Comparison of ENCODE assay signal across 1 cellular context in the genomic region with DNA sequence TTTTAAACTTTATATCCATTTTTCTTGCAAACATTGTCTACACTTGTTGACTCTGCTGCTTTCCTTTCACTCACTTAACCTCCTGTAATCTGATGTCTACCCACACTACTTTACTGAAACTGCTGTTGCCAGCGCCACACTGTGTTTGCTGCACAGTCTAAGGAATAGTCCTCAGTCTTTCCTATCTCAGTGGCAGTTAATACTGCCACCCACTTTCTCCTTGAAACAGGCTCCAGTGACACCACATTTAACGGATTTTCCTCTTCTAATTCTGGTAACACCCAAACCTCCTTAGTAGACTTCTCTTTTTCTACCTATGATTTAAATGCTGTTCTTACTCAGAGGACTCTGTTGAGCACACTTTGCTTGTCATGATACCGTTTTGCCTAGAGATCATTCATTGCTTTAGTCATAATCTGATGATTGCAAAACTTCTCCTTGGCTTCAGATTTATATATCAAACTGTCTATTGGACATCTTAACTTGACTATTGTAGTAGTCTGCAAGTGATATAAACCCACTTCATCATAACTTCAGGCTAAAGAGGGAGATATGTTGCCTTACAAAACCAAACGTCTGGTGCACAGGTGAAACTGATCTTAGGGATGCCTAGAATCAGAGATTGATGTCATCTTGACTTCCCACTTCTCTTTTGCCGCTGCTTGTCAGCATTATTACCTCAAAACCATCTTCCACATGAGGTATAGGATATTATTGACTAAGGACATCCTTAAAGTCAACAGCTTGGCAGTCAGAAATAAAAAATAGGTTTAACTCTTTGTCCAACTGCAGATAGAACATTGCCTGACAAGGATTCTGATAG.
TF ChIP-seq lines count a peak whose summit lies in the region.

No MANE protein-coding gene starts in this region.

TF ChIP-seq in HEK293, 187 proteins besides CTCF, POLR2A, EP300 and RAD21 (continued from another document):
- TF ChIP-seq, protein P1, sequence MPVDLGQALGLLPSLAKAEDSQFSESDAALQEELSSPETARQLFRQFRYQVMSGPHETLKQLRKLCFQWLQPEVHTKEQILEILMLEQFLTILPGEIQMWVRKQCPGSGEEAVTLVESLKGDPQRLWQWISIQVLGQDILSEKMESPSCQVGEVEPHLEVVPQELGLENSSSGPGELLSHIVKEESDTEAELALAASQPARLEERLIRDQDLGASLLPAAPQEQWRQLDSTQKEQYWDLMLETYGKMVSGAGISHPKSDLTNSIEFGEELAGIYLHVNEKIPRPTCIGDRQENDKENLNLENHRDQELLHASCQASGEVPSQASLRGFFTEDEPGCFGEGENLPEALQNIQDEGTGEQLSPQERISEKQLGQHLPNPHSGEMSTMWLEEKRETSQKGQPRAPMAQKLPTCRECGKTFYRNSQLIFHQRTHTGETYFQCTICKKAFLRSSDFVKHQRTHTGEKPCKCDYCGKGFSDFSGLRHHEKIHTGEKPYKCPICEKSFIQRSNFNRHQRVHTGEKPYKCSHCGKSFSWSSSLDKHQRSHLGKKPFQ (tag by site-specific recombination; IDR thresholded peaks at IDR 0.05): no peak
- TF ChIP-seq SCRT2 (tag by site-specific recombination; IDR thresholded peaks at IDR 0.05): peak; percentile 56; the same call in 1 of the 2 replicates
TF ChIP-seq in HEK293: peak in this region for 2.
